9 cellular contexts compared by ENCODE assay signal in genomic region chr2:64839844-64840243, GRCh38.
DNase-seq lines count a peak whose midpoint lies in the region; ATAC-seq and TF ChIP-seq lines count a peak whose summit lies in the region.
"Had no signal": no experiment of that assay in that cellular context is flagged by ENCODE, and none has a peak within 500 bp of the region (broad histone marks: within the 10 kb centered on the region; RNA-seq: fewer than 3 reads in every experiment).

No MANE protein-coding gene starts in this region.

- H3K79me2 ChIP-seq in fibroblast of lung (ENCODE audit: control insufficient read depth, insufficient read depth, low read length) = no peaks in the 10 kb centered on the region

- no peak overlapping the region for H3K9ac ChIP-seq in IMR-90 (ENCODE audit: low read depth, low read length)
- H3K9ac ChIP-seq in fibroblast of lung (ENCODE audit: insufficient read depth, low read length) = no peak overlapping the region

- intact Hi-C loops in IMR-90 (cut with micrococcal nuclease) = no loop called here

- ATAC-seq in GM21526 (IDR thresholded peaks at IDR 0.05; ENCODE audit: low FRiP score, unreplicated experiment) (peak; percentile 87), IMR-90 (ENCODE audit: low read depth) (no peak)
- ATAC-seq: Panc1 had no signal

- peak overlapping the region; percentile 99 for H2BK15ac ChIP-seq in IMR-90 (ENCODE audit: low read depth, low read length)

- peak overlapping the region; percentile 63; the same call in 1 of the 2 replicates for H3K18ac ChIP-seq in IMR-90 (ENCODE audit: low read depth, low read length)

- no peak for TF ChIP-seq CTCF in GM13977 (IDR thresholded peaks at IDR 0.05; ENCODE audit: extremely low read depth, insufficient read depth, missing control alignments)
- TF ChIP-seq CTCF in IMR-90 (conservative IDR thresholded peaks at IDR 0.05; ENCODE audit: low read depth, low read length) = no peak
- TF ChIP-seq CTCF in fibroblast of lung (conservative IDR thresholded peaks at IDR 0.05 in 1 of 2, IDR thresholded peaks at IDR 0.05 in 1 of 2; ENCODE audit: low read depth in 1 of 2, low read length in 2 of 2) = no peak

- no TSS peak for BruUV-seq in IMR-90 (replicated peaks; lab: Mats Ljungman, UMichigan)

- H3K9me3 ChIP-seq in IMR-90 (ENCODE audit: control insufficient read depth, insufficient read depth, low read length) (no peaks in the 10 kb centered on the region), fibroblast of lung (ENCODE audit: control insufficient read depth, insufficient read depth, low read depth, low read length) (no peaks in the 10 kb centered on the region)

- H3K23ac ChIP-seq in IMR-90 (ENCODE audit: low read depth, low read length) = peak overlapping the region; percentile 80; the same call in 1 of the 2 replicates

- H3K56ac ChIP-seq in IMR-90 (ENCODE audit: extremely low read depth, insufficient read depth, low read length) = peak overlapping the region; percentile 32; the same call in 1 of the 2 replicates

- DNase-seq in GM13977 (ENCODE audit: low spot score) = peak; percentile 73
- no peak for DNase-seq in IMR-90
- DNase-seq in fibroblast of lung (ENCODE audit: low read depth in 2 of 2) = peak; percentile 21 to 24
- DNase-seq in UCSD-AML1 (lab: John Stamatoyannopoulos, UW; ENCODE audit: unreplicated experiment) = no peak
- DNase-seq in amniotic stem cell (lab: John Stamatoyannopoulos, UW) = no peak
- DNase-seq in ecto neural progenitor cell (ENCODE audit: low spot score) = no peak
- DNase-seq in NCI-H748 (lab: John Stamatoyannopoulos, UW; ENCODE audit: unreplicated experiment) = no peak

- peak overlapping the region; percentile 86 for H4K91ac ChIP-seq in IMR-90 (ENCODE audit: insufficient read depth, low read depth, low read length)

- peaks cover 0 to 5% of the 10 kb centered on the region in 2 experiments; a peak in 2 of 4 replicates for H3K79me1 ChIP-seq in IMR-90 (ENCODE audit: low read depth in 1 of 2, low read length in 2 of 2)

- H3K4me1 ChIP-seq in IMR-90 (ENCODE audit: control insufficient read depth, insufficient read depth, low read length) (peaks cover 13% of the 10 kb centered on the region), fibroblast of lung (ENCODE audit: control insufficient read depth, extremely low read depth, insufficient read depth, low read length) (peaks cover 12% of the 10 kb centered on the region)

- H3K36me3 ChIP-seq in IMR-90 (ENCODE audit: control insufficient read depth, insufficient read depth, low read length) (no peaks in the 10 kb centered on the region), fibroblast of lung (ENCODE audit: control insufficient read depth, insufficient read depth, low read length) (no peaks in the 10 kb centered on the region)

- CTCF ChIA-PET in IMR-90 (lab: Yijun Ruan, JAX) = interaction anchor here (1.6 kb wide), 1 partner anchor 9 kb away, joined by 5 read pairs; no protein-coding TSS in a partner anchor

- peak overlapping the region; percentile 76 for H3K14ac ChIP-seq in IMR-90 (replicated peaks; ENCODE audit: low read depth, low read length)

- peak overlapping the region; percentile 82 for H3K4ac ChIP-seq in IMR-90 (ENCODE audit: low read depth, low read length)

- POLR2A ChIA-PET in IMR-90 (lab: Charles Lee; ENCODE audit: unreplicated experiment) = no interaction called here

- in situ Hi-C loops in GM13977 (cut with MboI; ENCODE audit: low pct_unique_long_range_greater_than_20kb, low sequenced_read_pairs, unreplicated experiment) = loop anchor here (10.0 kb wide), 1 partner anchor 185 kb away; the partner anchor contains the start of gene SERTAD2
- in situ Hi-C loops in IMR-90 (cut with MboI; ENCODE audit: low sequenced_read_pairs) = no loop called here

- peaks cover 16% of the 10 kb centered on the region; the same call in 1 of the 2 replicates for H3K9me1 ChIP-seq in IMR-90 (ENCODE audit: insufficient read depth, low read length)

- H4K20me1 ChIP-seq in IMR-90 (ENCODE audit: insufficient read depth, low read length) = no peaks in the 10 kb centered on the region
- no peaks in the 10 kb centered on the region for H4K20me1 ChIP-seq in fibroblast of lung (ENCODE audit: control insufficient read depth, extremely low read depth, insufficient read depth, low read length)

- H3K27me3 ChIP-seq in IMR-90 (ENCODE audit: control insufficient read depth, insufficient read depth, low read length) (no peaks in the 10 kb centered on the region), fibroblast of lung (ENCODE audit: control insufficient read depth, insufficient read depth, low read length) (no peaks in the 10 kb centered on the region)

- no peak overlapping the region for H3K4me2 ChIP-seq in IMR-90 (ENCODE audit: low read depth, low read length)
- no peak overlapping the region for H3K4me2 ChIP-seq in fibroblast of lung (ENCODE audit: extremely low read depth, insufficient read depth, low read length)

- H3K4me3 ChIP-seq in IMR-90 (ENCODE audit: insufficient read depth, low read depth, low read length) = no peak overlapping the region
- no peak overlapping the region for H3K4me3 ChIP-seq in fibroblast of lung (replicated peaks in 1 of 4; ENCODE audit: control extremely low read depth in 1 of 4, insufficient read depth in 1 of 4, low read depth in 3 of 4, low read length in 4 of 4)

- peak overlapping the region; percentile 52; the same call in 1 of the 2 replicates for H4K5ac ChIP-seq in IMR-90 (ENCODE audit: low read depth, low read length)

- peak overlapping the region; percentile 67 to 76 for H4K8ac ChIP-seq in IMR-90 (ENCODE audit: low read depth in 2 of 2, low read length in 2 of 2)

- H2BK5ac ChIP-seq in IMR-90 (ENCODE audit: low read depth, low read length, poor library complexity, severe bottlenecking) = peak overlapping the region; percentile 69

- peak overlapping the region; percentile 80 for H2AK9ac ChIP-seq in IMR-90 (replicated peaks; ENCODE audit: low read depth, low read length, poor library complexity)

- H2BK120ac ChIP-seq in IMR-90 (ENCODE audit: low read depth, low read length) = peak overlapping the region; percentile 89

- H2AFZ ChIP-seq in IMR-90 (replicated peaks; ENCODE audit: low read length, poor library complexity) (peak overlapping the region; percentile 64), fibroblast of lung (ENCODE audit: low read length) (peak overlapping the region; percentile 25)

- H3K27ac ChIP-seq in IMR-90 (ENCODE audit: insufficient read depth, low read length) (peak overlapping the region; percentile 21; the same call in 1 of the 2 replicates), fibroblast of lung (ENCODE audit: insufficient read depth, low read length) (peak overlapping the region; percentile 40)

- peak overlapping the region; percentile 88 for H2AK5ac ChIP-seq in IMR-90 (ENCODE audit: low read depth, low read length)

- dilution Hi-C loops in IMR-90 (cut with HindIII; ENCODE audit: low sequenced_read_pairs, unreplicated experiment) = no loop called here

- no peak for TF ChIP-seq POLR2A in IMR-90 (IDR thresholded peaks at IDR 0.05; ENCODE audit: low read depth, low read length)

- WGBS in IMR-90 (ENCODE audit: extremely low coverage in 2 of 2, insufficient read length in 1 of 2), 2 experiments = no CpG with 5 or more reads among the region's 6 CpGs

- TF ChIP-seq RAD21 in IMR-90 (IDR thresholded peaks at IDR 0.05; ENCODE audit: low read length) = no peak

- H2BK20ac ChIP-seq in IMR-90 (ENCODE audit: low read depth, low read length) = peak overlapping the region; percentile 94

TF ChIP-seq in IMR-90, 13 proteins besides CTCF, POLR2A, EP300 and RAD21:
- TF ChIP-seq BHLHE40 (IDR thresholded peaks at IDR 0.05; ENCODE audit: low read depth, low read length) (no peak), USF2 (IDR thresholded peaks at IDR 0.05; ENCODE audit: low read depth, low read length) (peak; percentile 46; the same call in 1 of the 2 replicates), ELK1 (IDR thresholded peaks at IDR 0.05; ENCODE audit: borderline replicate concordance, low read depth, low read length) (no peak), FOS (IDR thresholded peaks at IDR 0.05; ENCODE audit: low read depth, low read length) (no peak), MAFK (IDR thresholded peaks at IDR 0.05; ENCODE audit: low read depth, low read length) (no peak)

Comparison
In these comparisons a context has a peak if more than half of its experiments do, and no peak if none do; other contexts are left out.
1. DNase-seq: peak in GM13977 (single experiment) and fibroblast of lung (2 of 2); none in IMR-90 (single experiment), UCSD-AML1 (single experiment), amniotic stem cell (single experiment), ecto neural progenitor cell (single experiment) and NCI-H748 (single experiment).